9 cellular contexts compared by ENCODE assay signal in genomic region chr12:110937104-110937641, GRCh38. TPM values are rescaled to one million over a fixed set of nuclear protein-coding genes. Genes with fewer than 3 reads are reported as not detected.
DNase-seq lines count a peak whose midpoint lies in the region; ATAC-seq and TF ChIP-seq lines count a peak whose summit lies in the region.
"Had no signal": no experiment of that assay in that cellular context is flagged by ENCODE, and none has a peak within 500 bp of the region (broad histone marks: within the 10 kb centered on the region; RNA-seq: fewer than 3 reads in every experiment).

No MANE protein-coding gene starts in this region.

- no peaks in the 10 kb centered on the region for H3F3A ChIP-seq in GM23248 (ENCODE audit: insufficient read depth)

- peak; percentile 52 for ATAC-seq in naive thymus-derived CD8-positive, alpha-beta T cell
- no peak for ATAC-seq in GM21825 (IDR thresholded peaks at IDR 0.05; ENCODE audit: unreplicated experiment)

- DNase-seq in AG04450 (ENCODE audit: low read depth, low spot score) (no peak), GM23248 (peak; percentile 66), NCI-H774 (lab: John Stamatoyannopoulos, UW) (peak; percentile 30), esophagus squamous epithelium (lab: John Stamatoyannopoulos, UW) (no peak), stomach (peak; percentile 54)
- DNase-seq in activated CD8-positive, alpha-beta memory T cell treated with anti-CD3 and anti-CD28 coated beads, Interleukin-2, amount 50 U/mL, for 48 hours, result peak; percentile 90
- DNase-seq in naive thymus-derived CD8-positive, alpha-beta T cell, result peak; percentile 24 to 67 (median 54)

- H3K27ac ChIP-seq in AG04450 (ENCODE audit: low read depth, low read length), result no peak overlapping the region
- H3K27ac ChIP-seq in GM23248, result no peak overlapping the region
- H3K27ac ChIP-seq in esophagus squamous epithelium, result no peak overlapping the region
- no peak overlapping the region for H3K27ac ChIP-seq in stomach

- peaks cover 4 to 9% (median 7%) of the 10 kb centered on the region in 4 donors for H3K4me1 Mint-ChIP-seq in naive thymus-derived CD8-positive, alpha-beta T cell

- no peaks in the 10 kb centered on the region for H3K9me2 ChIP-seq in GM23248 (ENCODE audit: insufficient read depth)

- peak; percentile 85 for TF ChIP-seq CTCF in AG04450 (IDR thresholded peaks at IDR 0.05; ENCODE audit: low read depth, low read length)
- TF ChIP-seq CTCF in esophagus squamous epithelium (IDR thresholded peaks at IDR 0.05), result peak; percentile 81 to 93 (median 88)
- peak in 5 of 7 experiments; percentile 47 to 90 (median 81) for TF ChIP-seq CTCF in stomach (IDR thresholded peaks at IDR 0.05)

- no peaks in the 10 kb centered on the region for H3K36me3 ChIP-seq in GM23248 (ENCODE audit: low read depth)
- H3K36me3 ChIP-seq in esophagus squamous epithelium, result no peaks in the 10 kb centered on the region
- no peaks in the 10 kb centered on the region for H3K36me3 ChIP-seq in stomach

- 4 to 6% methylated on average over 20 to 21 of the region's 21 CpGs for WGBS in GM23248 (ENCODE audit: low coverage in 1 of 2, low lambda C conversion rate in 2 of 2, missing lambda C conversion rate in 2 of 2), 2 experiments
- WGBS in esophagus squamous epithelium, 2 donors, result 6 to 7% methylated on average over 4 to 17 of the region's 21 CpGs
- 3 to 5% (median 4%) methylated on average over 21 of the region's 21 CpGs for WGBS in stomach, 5 donors

- peak overlapping the region in 2 of 10 donors; percentile 1 to 18 for H3K27ac Mint-ChIP-seq in naive thymus-derived CD8-positive, alpha-beta T cell

- H3K4me3 Mint-ChIP-seq in naive thymus-derived CD8-positive, alpha-beta T cell, result peak overlapping the region in 5 of 10 donors; percentile 37 to 59 (median 39)

- H3K36me3 Mint-ChIP-seq in naive thymus-derived CD8-positive, alpha-beta T cell, result peaks cover 0 to under 1% (median 0%) of the 10 kb centered on the region in 3 donors

- H3K27me3 Mint-ChIP-seq in naive thymus-derived CD8-positive, alpha-beta T cell, result peaks cover 3 to 34% (median 25%) of the 10 kb centered on the region in 5 donors

- H3K9me3 Mint-ChIP-seq in naive thymus-derived CD8-positive, alpha-beta T cell, result no peaks in the 10 kb centered on the region

- TF ChIP-seq POLR2A in esophagus squamous epithelium (IDR thresholded peaks at IDR 0.05) (no peak), stomach (IDR thresholded peaks at IDR 0.05) (no peak)

- H2AFZ ChIP-seq in GM23248, result no peak overlapping the region

- POLR2A ChIA-PET in AG04450 (lab: Yijun Ruan, JAX), result no interaction called here
- POLR2A ChIA-PET in naive thymus-derived CD8-positive, alpha-beta T cell (lab: Charles Lee), result no interaction called here

- CTCF ChIA-PET in AG04450 (lab: Charles Lee), result interaction anchor here (0.6 to 3.0 kb wide), 10 partner anchors 9 to 511 kb away, joined by 3 to 26 read pairs (median 6); no protein-coding TSS in a partner anchor

- no peak for TF ChIP-seq EP300 in stomach (IDR thresholded peaks at IDR 0.05)

- intact Hi-C loops in esophagus squamous epithelium (cut with DNase I), result no loop called here
- intact Hi-C loops in stomach (cut with DNase I; ENCODE audit: low total_unique reads), result loop anchor here (10.0 kb wide), 1 partner anchor 368 kb away; no protein-coding TSS in a partner anchor

- H3K27me3 ChIP-seq in AG04450 (ENCODE audit: control insufficient read depth, insufficient read depth, low read length) (no peaks in the 10 kb centered on the region), GM23248 (replicated peaks; ENCODE audit: insufficient read depth) (peaks cover 31% of the 10 kb centered on the region), esophagus squamous epithelium (peaks cover 0 to 76% (median 0%) of the 10 kb centered on the region in 4 donors), stomach (peaks cover 0 to 78% (median 9%) of the 10 kb centered on the region in 3 donors)

- H3K9ac ChIP-seq in GM23248, result no peak overlapping the region

- no peaks in the 10 kb centered on the region for H3K79me2 ChIP-seq in GM23248 (ENCODE audit: insufficient read depth)

- in situ Hi-C loops in GM23248 (cut with MboI), result loop anchor here (10.0 kb wide), 1 partner anchor 368 kb away; no protein-coding TSS in a partner anchor

- no peak overlapping the region for H3K4me3 ChIP-seq in AG04450 (ENCODE audit: low read depth, low read length)
- no peak overlapping the region for H3K4me3 ChIP-seq in GM23248
- no peak overlapping the region for H3K4me3 ChIP-seq in esophagus squamous epithelium
- H3K4me3 ChIP-seq in stomach, result no peak overlapping the region

- H3K9me3 ChIP-seq in AG04450 (ENCODE audit: control insufficient read depth, insufficient read depth, low read length) (no peaks in the 10 kb centered on the region; the same call in 1 of the 2 replicates), GM23248 (ENCODE audit: low read depth) (no peaks in the 10 kb centered on the region), esophagus squamous epithelium (no peaks in the 10 kb centered on the region), stomach (no peaks in the 10 kb centered on the region)

- H3K4me1 ChIP-seq in GM23248 (ENCODE audit: insufficient read depth) (no peaks in the 10 kb centered on the region), esophagus squamous epithelium (peaks cover 0 to 27% (median 0%) of the 10 kb centered on the region in 3 donors), stomach (peaks cover 0 to 8% (median 4%) of the 10 kb centered on the region in 4 donors)

- H3K4me2 ChIP-seq in GM23248 (ENCODE audit: unreplicated experiment), result no peak overlapping the region

- H4K20me1 ChIP-seq in GM23248 (ENCODE audit: insufficient read depth), result no peaks in the 10 kb centered on the region

RNA-seq across cellular contexts. Expression of gene MYL2, which starts 16.8 kb away (rescaled TPM):
- polyA plus RNA-seq in AG04450 (2011; rRNA removed), result not detected in 2 replicates
- not detected in 2 replicates for polyA minus RNA-seq in AG04450 (2011; rRNA and poly(A)+ RNA removed)
- total RNA-seq in GM23248 (2014; rRNA removed; shearing (Covaris generic)), result not detected in 2 replicates
- polyA plus RNA-seq in GM23248 (2016; fragmentation: Nextera tagmentation; extraction: Ambion mirVana), result not detected in 2 replicates
- not detected for total RNA-seq in esophagus squamous epithelium
- not detected for total RNA-seq in naive thymus-derived CD8-positive, alpha-beta T cell
- polyA plus RNA-seq in naive thymus-derived CD8-positive, alpha-beta T cell, result not detected
- 1 to 10 TPM in 1 of 5 donors, not detected in 4; 1.1 TPM for total RNA-seq in stomach
- 10 to 100 TPM in 1 of 3 donors, 1 to 10 TPM in 2; 2.2 to 38.0 (median 8.0) TPM for polyA plus RNA-seq in stomach
- polyA plus RNA-seq: urinary bladder had no signal

Comparison
In these comparisons a context has a peak if more than half of its experiments do, and no peak if none do; other contexts are left out.
1. DNase-seq: peak in GM23248 (single experiment), NCI-H774 (single experiment), activated CD8-positive, alpha-beta memory T cell treated with anti-CD3 and anti-CD28 coated beads, Interleukin-2, amount 50 U/mL, for 48 hours (single experiment), naive thymus-derived CD8-positive, alpha-beta T cell (10 of 10) and stomach (single experiment); none in AG04450 (single experiment) and esophagus squamous epithelium (single experiment).
2. Peak in every context shown above with its lines, with median percentiles within 50 percentile points of each other: CTCF ChIP-seq.